ENCODE assay signal across 9 cellular contexts in genomic region chr1:154938604-154939399, GRCh38. TPM values are rescaled to one million over a fixed set of nuclear protein-coding genes. Genes with fewer than 3 reads are reported as not detected.
DNase-seq lines count a peak whose midpoint lies in the region; ATAC-seq and TF ChIP-seq lines count a peak whose summit lies in the region.
"Had no signal": no experiment of that assay in that cellular context is flagged by ENCODE, and none has a peak within 500 bp of the region (broad histone marks: within the 10 kb centered on the region; RNA-seq: fewer than 3 reads in every experiment).

No MANE protein-coding gene starts in this region.

- TF ChIP-seq POLR2A in breast epithelium (IDR thresholded peaks at IDR 0.05), result no peak

- no peak overlapping the region for H3K4me3 ChIP-seq in right atrium auricular region
- no peak overlapping the region for H3K4me3 ChIP-seq in breast epithelium
- no peak overlapping the region for H3K4me3 ChIP-seq in urinary bladder (ENCODE audit: low read depth, low read length)

- H3K4me3 Mint-ChIP-seq in natural killer cell, result peak overlapping the region; percentile 76

- peaks cover 19 to 44% of the 10 kb centered on the region in 2 donors for H3K4me1 Mint-ChIP-seq in natural killer cell

- H3K9me3 ChIP-seq in right atrium auricular region (no peaks in the 10 kb centered on the region), breast epithelium (no peaks in the 10 kb centered on the region)

- no peaks in the 10 kb centered on the region for H3K36me3 Mint-ChIP-seq in natural killer cell

- ATAC-seq in left ventricle myocardium superior (no peak), natural killer cell (no peak), GM21381 (IDR thresholded peaks at IDR 0.05; ENCODE audit: unreplicated experiment) (no peak), HG03565 (IDR thresholded peaks at IDR 0.05; ENCODE audit: unreplicated experiment) (no peak), GM21786 (IDR thresholded peaks at IDR 0.05; ENCODE audit: unreplicated experiment) (no peak)

- TF ChIP-seq CTCF in right atrium auricular region (IDR thresholded peaks at IDR 0.05) (no peak), breast epithelium (IDR thresholded peaks at IDR 0.05) (no peak), natural killer cell (IDR thresholded peaks at IDR 0.05) (no peak)

- peak overlapping the region; percentile 99 to 100 for H3K27ac Mint-ChIP-seq in natural killer cell

- no peaks in the 10 kb centered on the region for H3K9me3 Mint-ChIP-seq in natural killer cell

- H3K27ac ChIP-seq in right atrium auricular region, result peak overlapping the region; percentile 97
- peak overlapping the region; percentile 97 to 98 for H3K27ac ChIP-seq in breast epithelium
- peak overlapping the region; percentile 25 for H3K27ac ChIP-seq in urinary bladder (ENCODE audit: low read depth)

- intact Hi-C loops in left ventricle myocardium superior (cut with micrococcal nuclease), result no loop called here
- intact Hi-C loops in breast epithelium (cut with DNase I; ENCODE audit: low total_unique reads), result loop anchor here (10.0 kb wide), 1 partner anchor 384 kb away; the partner anchor contains the start of gene UBE2Q1
- intact Hi-C loops in natural killer cell (cut with micrococcal nuclease), result loop anchor here (5.0 kb wide), 4 partner anchors 33 to 382 kb away; partner anchors contain the start of genes ADAR, CKS1B, EFNA4 and SHC1

- H3K4me1 ChIP-seq in right atrium auricular region (peaks cover 0 to 61% of the 10 kb centered on the region in 2 donors), breast epithelium (peaks cover 3 to 5% of the 10 kb centered on the region in 2 donors), urinary bladder (ENCODE audit: insufficient read depth) (no peaks in the 10 kb centered on the region)

- no peak for DNase-seq in right atrium auricular region (ENCODE audit: low spot score)
- DNase-seq in left ventricle myocardium superior, result no peak
- DNase-seq in breast epithelium (ENCODE audit: low spot score in 2 of 2), result no peak
- no peak for DNase-seq in natural killer cell
- DNase-seq: activated CD8-positive, alpha-beta memory T cell treated with anti-CD3 and anti-CD28 coated beads, Interleukin-2, amount 50 U/mL, for 48 hours had no signal

- H3K27me3 Mint-ChIP-seq in natural killer cell (ENCODE audit: low read depth in 2 of 2), result no peaks in the 10 kb centered on the region

- no peaks in the 10 kb centered on the region for H3K36me3 ChIP-seq in right atrium auricular region
- H3K36me3 ChIP-seq in breast epithelium, result no peaks in the 10 kb centered on the region
- no peaks in the 10 kb centered on the region for H3K36me3 ChIP-seq in urinary bladder (ENCODE audit: insufficient read depth)

- no peaks in the 10 kb centered on the region for H3K27me3 ChIP-seq in right atrium auricular region
- no peaks in the 10 kb centered on the region for H3K27me3 ChIP-seq in breast epithelium

- 91% methylated on average over 7 of the region's 7 CpGs for WGBS in urinary bladder

RNA-seq across cellular contexts. Expression of gene PMVK, which starts 2.3 kb away (rescaled TPM):
- total RNA-seq in right atrium auricular region (10 to 100 TPM; 15.7 to 21.2 TPM), left ventricle myocardium superior (66.6 TPM), breast epithelium (10 to 100 TPM; 15.0 to 16.7 (median 16.4) TPM), natural killer cell (10 to 100 TPM in 2 of 3 donors, 1 to 10 TPM in 1; 9.0 to 12.1 (median 11.0) TPM), urinary bladder (6.8 TPM)
- 47.1 TPM for polyA plus RNA-seq in urinary bladder

RNA-seq across cellular contexts. Expression of gene PBXIP1, which starts 17.1 kb away (rescaled TPM):
- 100 to 1,000 TPM in 1 of 2 donors, 10 to 100 TPM in 1; 81.4 to 101 TPM for total RNA-seq in right atrium auricular region
- 60.4 TPM for total RNA-seq in left ventricle myocardium superior
- total RNA-seq in breast epithelium, result 100 to 1,000 TPM in 2 of 3 donors, 10 to 100 TPM in 1; 79.3 to 156 (median 105) TPM
- total RNA-seq in natural killer cell, result 100 to 1,000 TPM; 158 to 200 (median 197) TPM
- 74.0 TPM for total RNA-seq in urinary bladder
- 206 TPM for polyA plus RNA-seq in urinary bladder

RNA-seq across cellular contexts. Expression of gene PYGO2, which starts 22.8 kb away (rescaled TPM):
- 10 to 100 TPM; 13.9 to 18.4 TPM for total RNA-seq in right atrium auricular region
- 14.7 TPM for total RNA-seq in left ventricle myocardium superior
- 10 to 100 TPM; 14.6 to 26.2 (median 20.3) TPM for total RNA-seq in breast epithelium
- 10 to 100 TPM; 21.6 to 32.1 (median 27.5) TPM for total RNA-seq in natural killer cell
- total RNA-seq in urinary bladder, result 10.8 TPM
- polyA plus RNA-seq in urinary bladder, result 29.2 TPM

RNA-seq across cellular contexts. Expression of gene SHC1, which starts 31.7 kb away (rescaled TPM):
- 10 to 100 TPM; 69.5 to 80.5 TPM for total RNA-seq in right atrium auricular region
- 62.1 TPM for total RNA-seq in left ventricle myocardium superior
- 100 to 1,000 TPM in 2 of 3 donors, 10 to 100 TPM in 1; 94.4 to 177 (median 134) TPM for total RNA-seq in breast epithelium
- 100 to 1,000 TPM in 1 of 3 donors, 10 to 100 TPM in 2; 94.6 to 112 (median 96.8) TPM for total RNA-seq in natural killer cell
- total RNA-seq in urinary bladder, result 61.2 TPM
- 110 TPM for polyA plus RNA-seq in urinary bladder

RNA-seq across cellular contexts. Expression of gene CKS1B, which starts 35.7 kb away (rescaled TPM):
- total RNA-seq in right atrium auricular region, result 10 to 100 TPM; 20.0 to 23.8 TPM
- 16.7 TPM for total RNA-seq in left ventricle myocardium superior
- total RNA-seq in breast epithelium, result 100 to 1,000 TPM in 1 of 3 donors, 10 to 100 TPM in 2; 44.6 to 104 (median 47.3) TPM
- 10 to 100 TPM in 2 of 3 donors, 1 to 10 TPM in 1; 8.5 to 13.0 (median 12.9) TPM for total RNA-seq in natural killer cell
- total RNA-seq in urinary bladder, result 38.4 TPM
- polyA plus RNA-seq in urinary bladder, result 54.9 TPM

Comparison
In these comparisons a context has a peak if more than half of its experiments do, and no peak if none do; other contexts are left out.
1. H3K27ac ChIP-seq: peak in every context shown above with its lines; median percentile 98 in breast epithelium; 97 in right atrium auricular region; 25 in urinary bladder.